Comparison of ENCODE assay signal across 1 cellular context in genomic region chr1:58898739-58899580, GRCh38.
TF ChIP-seq lines count a peak whose summit lies in the region.

No MANE protein-coding gene starts in this region.

TF ChIP-seq in HepG2, 621 proteins besides CTCF, POLR2A, EP300 and RAD21 (continued from another document and continues in another):
- TF ChIP-seq, protein P1, sequence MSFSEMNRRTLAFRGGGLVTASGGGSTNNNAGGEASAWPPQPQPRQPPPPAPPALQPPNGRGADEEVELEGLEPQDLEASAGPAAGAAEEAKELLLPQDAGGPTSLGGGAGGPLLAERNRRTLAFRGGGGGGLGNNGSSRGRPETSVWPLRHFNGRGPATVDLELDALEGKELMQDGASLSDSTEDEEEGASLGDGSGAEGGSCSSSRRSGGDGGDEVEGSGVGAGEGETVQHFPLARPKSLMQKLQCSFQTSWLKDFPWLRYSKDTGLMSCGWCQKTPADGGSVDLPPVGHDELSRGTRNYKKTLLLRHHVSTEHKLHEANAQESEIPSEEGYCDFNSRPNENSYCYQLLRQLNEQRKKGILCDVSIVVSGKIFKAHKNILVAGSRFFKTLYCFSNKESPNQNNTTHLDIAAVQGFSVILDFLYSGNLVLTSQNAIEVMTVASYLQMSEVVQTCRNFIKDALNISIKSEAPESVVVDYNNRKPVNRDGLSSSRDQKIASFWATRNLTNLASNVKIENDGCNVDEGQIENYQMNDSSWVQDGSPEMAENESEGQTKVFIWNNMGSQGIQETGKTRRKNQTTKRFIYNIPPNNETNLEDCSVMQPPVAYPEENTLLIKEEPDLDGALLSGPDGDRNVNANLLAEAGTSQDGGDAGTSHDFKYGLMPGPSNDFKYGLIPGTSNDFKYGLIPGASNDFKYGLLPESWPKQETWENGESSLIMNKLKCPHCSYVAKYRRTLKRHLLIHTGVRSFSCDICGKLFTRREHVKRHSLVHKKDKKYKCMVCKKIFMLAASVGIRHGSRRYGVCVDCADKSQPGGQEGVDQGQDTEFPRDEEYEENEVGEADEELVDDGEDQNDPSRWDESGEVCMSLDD (CRISPR knock-in tag; IDR thresholded peaks at IDR 0.05; ENCODE audit: borderline replicate concordance), result no peak
- TF ChIP-seq, protein P2, sequence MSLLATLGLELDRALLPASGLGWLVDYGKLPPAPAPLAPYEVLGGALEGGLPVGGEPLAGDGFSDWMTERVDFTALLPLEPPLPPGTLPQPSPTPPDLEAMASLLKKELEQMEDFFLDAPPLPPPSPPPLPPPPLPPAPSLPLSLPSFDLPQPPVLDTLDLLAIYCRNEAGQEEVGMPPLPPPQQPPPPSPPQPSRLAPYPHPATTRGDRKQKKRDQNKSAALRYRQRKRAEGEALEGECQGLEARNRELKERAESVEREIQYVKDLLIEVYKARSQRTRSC (CRISPR knock-in tag; IDR thresholded peaks at IDR 0.05; ENCODE audit: low read depth), result no peak
- TF ChIP-seq PHF21A (CRISPR knock-in tag; IDR thresholded peaks at IDR 0.05), result peak; percentile 98
- TF ChIP-seq ZNF317 (CRISPR knock-in tag; IDR thresholded peaks at IDR 0.05), result 0 out of 2 replicates have a peak, but pooled peaks have one; percentile 65
- peak; percentile 64; the same call in 1 of the 2 replicates for TF ChIP-seq AHDC1 (CRISPR knock-in tag; IDR thresholded peaks at IDR 0.05; ENCODE audit: borderline replicate concordance)
- peak; percentile 97 for TF ChIP-seq SALL1 (CRISPR knock-in tag; IDR thresholded peaks at IDR 0.05)
- TF ChIP-seq HOXA3 (CRISPR knock-in tag; IDR thresholded peaks at IDR 0.05), result peak; percentile 83
- TF ChIP-seq ZNF605 (CRISPR knock-in tag; IDR thresholded peaks at IDR 0.05), result peak; percentile 63
- no peak for TF ChIP-seq PLRG1 (conservative IDR thresholded peaks at IDR 0.05)
- TF ChIP-seq, protein P3, sequence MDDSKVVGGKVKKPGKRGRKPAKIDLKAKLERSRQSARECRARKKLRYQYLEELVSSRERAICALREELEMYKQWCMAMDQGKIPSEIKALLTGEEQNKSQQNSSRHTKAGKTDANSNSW (CRISPR knock-in tag; IDR thresholded peaks at IDR 0.05; ENCODE audit: borderline replicate concordance), result no peak
- no peak for TF ChIP-seq TOE1 (CRISPR knock-in tag; IDR thresholded peaks at IDR 0.05)
- no peak for TF ChIP-seq ZNF597 (CRISPR knock-in tag; IDR thresholded peaks at IDR 0.05)
- no peak for TF ChIP-seq NPAS2 (CRISPR knock-in tag; IDR thresholded peaks at IDR 0.05; ENCODE audit: borderline replicate concordance)
- peak; percentile 56; the same call in 1 of the 2 replicates for TF ChIP-seq SNAPC2 (CRISPR knock-in tag; IDR thresholded peaks at IDR 0.05)
- peak; percentile 93 for TF ChIP-seq RXRA (CRISPR knock-in tag; IDR thresholded peaks at IDR 0.05)
- TF ChIP-seq ZBTB37 (CRISPR knock-in tag; IDR thresholded peaks at IDR 0.05), result peak; percentile 84
- 0 out of 2 replicates have a peak, but pooled peaks have one; percentile 23 for TF ChIP-seq POLR2G (IDR thresholded peaks at IDR 0.05; ENCODE audit: low read depth, low read length)
- 0 out of 2 replicates have a peak, but pooled peaks have one; percentile 27 for TF ChIP-seq ZFP37 (CRISPR knock-in tag; IDR thresholded peaks at IDR 0.05; ENCODE audit: borderline replicate concordance)
- no peak for TF ChIP-seq KLF12 (CRISPR knock-in tag; IDR thresholded peaks at IDR 0.05; ENCODE audit: borderline replicate concordance)
- no peak for TF ChIP-seq DZIP1 (CRISPR knock-in tag; IDR thresholded peaks at IDR 0.05)
- TF ChIP-seq ZFP82 (CRISPR knock-in tag; IDR thresholded peaks at IDR 0.05; ENCODE audit: borderline replicate concordance), result no peak
- TF ChIP-seq RFXAP (CRISPR knock-in tag; IDR thresholded peaks at IDR 0.05; ENCODE audit: borderline replicate concordance), result peak; percentile 74; the same call in 1 of the 2 replicates
- 0 out of 2 replicates have a peak, but pooled peaks have one; percentile 50 for TF ChIP-seq ZNF276 (CRISPR knock-in tag; IDR thresholded peaks at IDR 0.05; ENCODE audit: low read depth)
- peak; percentile 74 for TF ChIP-seq FOSL2 (CRISPR knock-in tag; IDR thresholded peaks at IDR 0.05)
- TF ChIP-seq, protein P4, sequence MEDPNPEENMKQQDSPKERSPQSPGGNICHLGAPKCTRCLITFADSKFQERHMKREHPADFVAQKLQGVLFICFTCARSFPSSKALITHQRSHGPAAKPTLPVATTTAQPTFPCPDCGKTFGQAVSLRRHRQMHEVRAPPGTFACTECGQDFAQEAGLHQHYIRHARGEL (CRISPR knock-in tag; IDR thresholded peaks at IDR 0.05), result no peak
- TF ChIP-seq, protein P5, sequence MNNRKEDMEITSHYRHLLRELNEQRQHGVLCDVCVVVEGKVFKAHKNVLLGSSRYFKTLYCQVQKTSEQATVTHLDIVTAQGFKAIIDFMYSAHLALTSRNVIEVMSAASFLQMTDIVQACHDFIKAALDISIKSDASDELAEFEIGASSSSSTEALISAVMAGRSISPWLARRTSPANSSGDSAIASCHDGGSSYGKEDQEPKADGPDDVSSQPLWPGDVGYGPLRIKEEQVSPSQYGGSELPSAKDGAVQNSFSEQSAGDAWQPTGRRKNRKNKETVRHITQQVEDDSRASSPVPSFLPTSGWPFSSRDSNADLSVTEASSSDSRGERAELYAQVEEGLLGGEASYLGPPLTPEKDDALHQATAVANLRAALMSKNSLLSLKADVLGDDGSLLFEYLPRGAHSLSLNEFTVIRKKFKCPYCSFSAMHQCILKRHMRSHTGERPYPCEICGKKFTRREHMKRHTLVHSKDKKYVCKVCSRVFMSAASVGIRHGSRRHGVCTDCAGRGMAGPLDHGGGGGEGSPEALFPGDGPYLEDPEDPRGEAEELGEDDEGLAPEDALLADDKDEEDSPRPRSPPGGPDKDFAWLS (CRISPR knock-in tag; IDR thresholded peaks at IDR 0.05; ENCODE audit: borderline replicate concordance), result no peak
- no peak for TF ChIP-seq MBD4 (IDR thresholded peaks at IDR 0.05; ENCODE audit: borderline replicate concordance, low read length)
- TF ChIP-seq ZNF776 (CRISPR knock-in tag; IDR thresholded peaks at IDR 0.05), result no peak
- no peak for TF ChIP-seq MAFG (CRISPR knock-in tag; IDR thresholded peaks at IDR 0.05)
- no peak for TF ChIP-seq ZNF724P (CRISPR knock-in tag; IDR thresholded peaks at IDR 0.05; ENCODE audit: borderline replicate concordance)
- TF ChIP-seq, protein P6, sequence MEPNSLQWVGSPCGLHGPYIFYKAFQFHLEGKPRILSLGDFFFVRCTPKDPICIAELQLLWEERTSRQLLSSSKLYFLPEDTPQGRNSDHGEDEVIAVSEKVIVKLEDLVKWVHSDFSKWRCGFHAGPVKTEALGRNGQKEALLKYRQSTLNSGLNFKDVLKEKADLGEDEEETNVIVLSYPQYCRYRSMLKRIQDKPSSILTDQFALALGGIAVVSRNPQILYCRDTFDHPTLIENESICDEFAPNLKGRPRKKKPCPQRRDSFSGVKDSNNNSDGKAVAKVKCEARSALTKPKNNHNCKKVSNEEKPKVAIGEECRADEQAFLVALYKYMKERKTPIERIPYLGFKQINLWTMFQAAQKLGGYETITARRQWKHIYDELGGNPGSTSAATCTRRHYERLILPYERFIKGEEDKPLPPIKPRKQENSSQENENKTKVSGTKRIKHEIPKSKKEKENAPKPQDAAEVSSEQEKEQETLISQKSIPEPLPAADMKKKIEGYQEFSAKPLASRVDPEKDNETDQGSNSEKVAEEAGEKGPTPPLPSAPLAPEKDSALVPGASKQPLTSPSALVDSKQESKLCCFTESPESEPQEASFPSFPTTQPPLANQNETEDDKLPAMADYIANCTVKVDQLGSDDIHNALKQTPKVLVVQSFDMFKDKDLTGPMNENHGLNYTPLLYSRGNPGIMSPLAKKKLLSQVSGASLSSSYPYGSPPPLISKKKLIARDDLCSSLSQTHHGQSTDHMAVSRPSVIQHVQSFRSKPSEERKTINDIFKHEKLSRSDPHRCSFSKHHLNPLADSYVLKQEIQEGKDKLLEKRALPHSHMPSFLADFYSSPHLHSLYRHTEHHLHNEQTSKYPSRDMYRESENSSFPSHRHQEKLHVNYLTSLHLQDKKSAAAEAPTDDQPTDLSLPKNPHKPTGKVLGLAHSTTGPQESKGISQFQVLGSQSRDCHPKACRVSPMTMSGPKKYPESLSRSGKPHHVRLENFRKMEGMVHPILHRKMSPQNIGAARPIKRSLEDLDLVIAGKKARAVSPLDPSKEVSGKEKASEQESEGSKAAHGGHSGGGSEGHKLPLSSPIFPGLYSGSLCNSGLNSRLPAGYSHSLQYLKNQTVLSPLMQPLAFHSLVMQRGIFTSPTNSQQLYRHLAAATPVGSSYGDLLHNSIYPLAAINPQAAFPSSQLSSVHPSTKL (CRISPR knock-in tag; IDR thresholded peaks at IDR 0.05), result peak; percentile 97
- no peak for TF ChIP-seq IKZF4 (CRISPR knock-in tag; IDR thresholded peaks at IDR 0.05; ENCODE audit: borderline replicate concordance, low read depth, not compliant biosample characterization)
- no peak for TF ChIP-seq ZNF543 (CRISPR knock-in tag; IDR thresholded peaks at IDR 0.05)
- 0 out of 2 replicates have a peak, but pooled peaks have one; percentile 63 for TF ChIP-seq ZNF761 (CRISPR knock-in tag; conservative IDR thresholded peaks at IDR 0.05)
